15 cellular contexts compared by ENCODE assay signal in genomic region chr17:75287221-75287620, GRCh38. TPM values are rescaled to one million over a fixed set of nuclear protein-coding genes. Genes with fewer than 3 reads are reported as not detected.
DNase-seq lines count a peak whose midpoint lies in the region; ATAC-seq and TF ChIP-seq lines count a peak whose summit lies in the region.
"Had no signal": no experiment of that assay in that cellular context is flagged by ENCODE, and none has a peak within 500 bp of the region (broad histone marks: within the 10 kb centered on the region; RNA-seq: fewer than 3 reads in every experiment).

No MANE protein-coding gene starts in this region.

- peaks cover 22% of the 10 kb centered on the region for H3K4me1 Mint-ChIP-seq in CD4-positive, alpha-beta T cell (ENCODE audit: low read depth)
- H3K4me1 Mint-ChIP-seq in activated B cell treated with CpG ODN at 0.5 μM for 24 hours (peaks cover 37% of the 10 kb centered on the region), mesothelial cell of epicardium (peaks cover 10% of the 10 kb centered on the region)

- no peak overlapping the region for H3K27ac ChIP-seq in CD4-positive, alpha-beta T cell (ENCODE audit: low read depth, low read length)
- H3K27ac ChIP-seq: skin epidermis, tibial artery had no signal

- no peak for ATAC-seq in CD4-positive, alpha-beta T cell (ENCODE audit: poor library complexity)
- no peak for ATAC-seq in activated B cell treated with CpG ODN at 0.5 μM for 24 hours (ENCODE audit: low read depth)

- intact Hi-C loops in CD4-positive, alpha-beta T cell (cut with DNase I, micrococcal nuclease), result loop anchor here in 1 of 2 experiments (5.0 kb wide), 1 partner anchor 170 kb away; the partner anchor contains the start of gene TMEM94
- intact Hi-C loops in activated B cell treated with CpG ODN at 0.5 μM for 24 hours (cut with micrococcal nuclease), result no loop called here

- DNase-seq in CD4-positive, alpha-beta T cell, result no peak
- DNase-seq in GM12864 (ENCODE audit: low read depth) (no peak), activated B cell treated with CpG ODN at 0.5 μM for 24 hours (no peak), mesothelial cell of epicardium (ENCODE audit: low spot score in 2 of 2, unreplicated experiment in 2 of 2) (no peak), HK-2 (ENCODE audit: unreplicated experiment) (no peak), NCI-H69 (lab: John Stamatoyannopoulos, UW) (no peak)
- no peak for DNase-seq in central memory CD4-positive, alpha-beta T cell
- DNase-seq: aorta; foreskin fibroblast; KG1; NCI-H1417 treated with DMSO at 0.1 percent for 48 hours; stimulated activated CD4-positive, alpha-beta T cell treated with anti-CD3 and anti-CD28 coated beads, Interleukin-4, amount 100 ng/mL, for 24 hours; stimulated activated CD8-positive, alpha-beta memory T cell treated with anti-CD3 and anti-CD28 coated beads, Interleukin-4, amount 100 ng/mL, for 48 hours; tibial artery had no signal

- H3K4me3 Mint-ChIP-seq in CD4-positive, alpha-beta T cell, result peak overlapping the region; percentile 58
- peak overlapping the region; percentile 35 for H3K4me3 Mint-ChIP-seq in activated B cell treated with CpG ODN at 0.5 μM for 24 hours
- peak overlapping the region; percentile 15 for H3K4me3 Mint-ChIP-seq in mesothelial cell of epicardium

- H3K36me3 Mint-ChIP-seq in CD4-positive, alpha-beta T cell (ENCODE audit: low read depth), result peaks cover 30% of the 10 kb centered on the region
- H3K36me3 Mint-ChIP-seq in activated B cell treated with CpG ODN at 0.5 μM for 24 hours (ENCODE audit: low read depth) (peaks cover 49% of the 10 kb centered on the region), mesothelial cell of epicardium (peaks cover 4% of the 10 kb centered on the region)

- peak overlapping the region; percentile 85 for H3K4me3 ChIP-seq in GM12864 (ENCODE audit: low read depth, low read length)
- H3K4me3 ChIP-seq: skin epidermis, tibial artery had no signal

- H3K27me3 Mint-ChIP-seq in CD4-positive, alpha-beta T cell, result no peaks in the 10 kb centered on the region
- H3K27me3 Mint-ChIP-seq in activated B cell treated with CpG ODN at 0.5 μM for 24 hours (no peaks in the 10 kb centered on the region), mesothelial cell of epicardium (ENCODE audit: low read depth) (no peaks in the 10 kb centered on the region)

- no peaks in the 10 kb centered on the region for H3K9me3 Mint-ChIP-seq in CD4-positive, alpha-beta T cell
- H3K9me3 Mint-ChIP-seq in activated B cell treated with CpG ODN at 0.5 μM for 24 hours (no peaks in the 10 kb centered on the region), mesothelial cell of epicardium (no peaks in the 10 kb centered on the region)

- CTCF ChIA-PET in CD4-positive, alpha-beta T cell (lab: Charles Lee), result no interaction called here
- CTCF ChIA-PET in activated B cell treated with CpG ODN at 0.5 μM for 24 hours (lab: Charles Lee), result interaction anchor here (1.0 kb wide), 1 partner anchor 16 kb away, joined by 5 read pairs; the partner anchor contains the start of gene MIF4GD

- no peaks in the 10 kb centered on the region for H3K27me3 ChIP-seq in CD4-positive, alpha-beta T cell (ENCODE audit: control insufficient read depth, insufficient read depth, low read length)
- H3K27me3 ChIP-seq: tibial artery had no signal

- no peak overlapping the region for H3K27ac Mint-ChIP-seq in CD4-positive, alpha-beta T cell
- H3K27ac Mint-ChIP-seq in activated B cell treated with CpG ODN at 0.5 μM for 24 hours, result no peak overlapping the region
- no peak overlapping the region for H3K27ac Mint-ChIP-seq in mesothelial cell of epicardium

- POLR2A ChIA-PET in CD4-positive, alpha-beta T cell (lab: Charles Lee), result no interaction called here
- POLR2A ChIA-PET in activated B cell treated with CpG ODN at 0.5 μM for 24 hours (lab: Charles Lee), result interaction anchor here (4.3 kb wide), 1 partner anchor 15 kb away, joined by 30 read pairs; the partner anchor contains the start of gene MIF4GD

- no peaks in the 10 kb centered on the region for H3K9me3 ChIP-seq in CD4-positive, alpha-beta T cell (ENCODE audit: control insufficient read depth, low read length)
- H3K9me3 ChIP-seq: tibial artery had no signal

- TF ChIP-seq CTCF in CD4-positive, alpha-beta T cell (IDR thresholded peaks at IDR 0.05), result no peak
- TF ChIP-seq CTCF in GM12864 (IDR thresholded peaks at IDR 0.05; ENCODE audit: low read depth, low read length, missing control alignments) (no peak), activated B cell treated with CpG ODN at 0.5 μM for 24 hours (IDR thresholded peaks at IDR 0.05) (no peak), mesothelial cell of epicardium (IDR thresholded peaks at IDR 0.05; ENCODE audit: unreplicated experiment) (no peak)

RNA-seq across cellular contexts. Expression of gene SLC25A19, which starts 2.0 kb away (rescaled TPM):
- 10 to 100 TPM; 11.1 to 12.0 TPM for total RNA-seq in CD4-positive, alpha-beta T cell
- total RNA-seq in activated B cell treated with CpG ODN at 0.5 μM for 24 hours (87.6 and 96.7 TPM in 2 replicates), mesothelial cell of epicardium (9.8 to 10.4 TPM (median 10.3 TPM) in 3 replicates)

RNA-seq across cellular contexts. Expression of gene MIF4GD, which starts 16.2 kb away (rescaled TPM):
- total RNA-seq in CD4-positive, alpha-beta T cell, result 10 to 100 TPM; 29.4 to 32.4 TPM
- total RNA-seq in activated B cell treated with CpG ODN at 0.5 μM for 24 hours, result 50.8 and 55.2 TPM in 2 replicates
- 10.6 to 11.5 TPM (median 11.2 TPM) in 3 replicates for total RNA-seq in mesothelial cell of epicardium

RNA-seq across cellular contexts. Expression of gene MRPS7, which starts 25.5 kb away (rescaled TPM):
- total RNA-seq in CD4-positive, alpha-beta T cell, result 10 to 100 TPM; 33.2 to 35.2 TPM
- total RNA-seq in activated B cell treated with CpG ODN at 0.5 μM for 24 hours (67.6 and 71.3 TPM in 2 replicates), mesothelial cell of epicardium (44.2 to 49.2 TPM (median 45.3 TPM) in 3 replicates)

RNA-seq across cellular contexts. Expression of gene GGA3, which starts 25.8 kb away (rescaled TPM):
- total RNA-seq in CD4-positive, alpha-beta T cell, result 10 to 100 TPM; 88.8 to 96.5 TPM
- total RNA-seq in activated B cell treated with CpG ODN at 0.5 μM for 24 hours (116 and 119 TPM in 2 replicates), mesothelial cell of epicardium (54.6 to 61.2 TPM (median 58.3 TPM) in 3 replicates)
